In genomic region chr13:48505597-48506091, GRCh38 we compare ENCODE assay signal across 8 cellular contexts. TPM values are rescaled to one million over a fixed set of nuclear protein-coding genes. Genes with fewer than 3 reads are reported as not detected.
DNase-seq lines count a peak whose midpoint lies in the region; ATAC-seq and TF ChIP-seq lines count a peak whose summit lies in the region.

No MANE protein-coding gene starts in this region.

- no peaks in the 10 kb centered on the region for H3K27me3 ChIP-seq in MG63
- no peaks in the 10 kb centered on the region for H3K27me3 ChIP-seq in thymus (ENCODE audit: control insufficient read depth, insufficient read depth)

- no peaks in the 10 kb centered on the region for H3K9me3 Mint-ChIP-seq in activated T-helper 2 cell treated with anti-CD3 and anti-CD28 coated beads, Interferon-gamma antibody, Interleukin-2, Interleukin-4, amounts not matched to agents 10 μg/mL and 5 μg/mL and 100 μg/mL, durations not matched to agents 14 hours and 24 hours and 36 hours

- 4% methylated on average over 11 of the region's 11 CpGs for WGBS in thymus

- DNase-seq in GM13977 (ENCODE audit: low spot score) = peak; percentile 63
- peak; percentile 16 for DNase-seq in MG63
- DNase-seq in activated T-helper 2 cell treated with anti-CD3 and anti-CD28 coated beads, Interferon-gamma antibody, Interleukin-2, Interleukin-4, amounts not matched to agents 10 μg/mL and 5 μg/mL and 100 μg/mL, durations not matched to agents 14 hours and 24 hours and 36 hours (ENCODE audit: low spot score) = peak; percentile 64
- peak; percentile 7 for DNase-seq in left kidney (ENCODE audit: low read depth, low spot score)
- DNase-seq in NCI-H2171 treated with DMSO at 0.1 percent for 48 hours (lab: John Stamatoyannopoulos, UW) = no peak
- DNase-seq in NCI-H748 (lab: John Stamatoyannopoulos, UW; ENCODE audit: unreplicated experiment) = no peak

- peak overlapping the region; percentile 30 for H3K4me3 Mint-ChIP-seq in activated T-helper 2 cell treated with anti-CD3 and anti-CD28 coated beads, Interferon-gamma antibody, Interleukin-2, Interleukin-4, amounts not matched to agents 10 μg/mL and 5 μg/mL and 100 μg/mL, durations not matched to agents 14 hours and 24 hours and 36 hours (ENCODE audit: low read depth)

- in situ Hi-C loops in GM13977 (cut with MboI; ENCODE audit: low pct_unique_long_range_greater_than_20kb, low sequenced_read_pairs, unreplicated experiment) = no loop called here

- peak overlapping the region; percentile 95 for H3K27ac ChIP-seq in thymus (ENCODE audit: low read depth)

- H3K27ac Mint-ChIP-seq in activated T-helper 2 cell treated with anti-CD3 and anti-CD28 coated beads, Interferon-gamma antibody, Interleukin-2, Interleukin-4, amounts not matched to agents 10 μg/mL and 5 μg/mL and 100 μg/mL, durations not matched to agents 14 hours and 24 hours and 36 hours = peak overlapping the region; percentile 73

- peaks cover 65% of the 10 kb centered on the region for H3K36me3 Mint-ChIP-seq in activated T-helper 2 cell treated with anti-CD3 and anti-CD28 coated beads, Interferon-gamma antibody, Interleukin-2, Interleukin-4, amounts not matched to agents 10 μg/mL and 5 μg/mL and 100 μg/mL, durations not matched to agents 14 hours and 24 hours and 36 hours (ENCODE audit: low read depth)

- H3K4me3 ChIP-seq in MG63 (no peak overlapping the region), thymus (ENCODE audit: low read length) (no peak overlapping the region)

- intact Hi-C loops in activated T-helper 2 cell treated with anti-CD3 and anti-CD28 coated beads, Interferon-gamma antibody, Interleukin-2, Interleukin-4, amounts not matched to agents 10 μg/mL and 5 μg/mL and 100 μg/mL, durations not matched to agents 14 hours and 24 hours and 36 hours (cut with micrococcal nuclease) = loop anchor here (1.0 to 10.0 kb wide), 5 partner anchors 8 to 469 kb away; partner anchors contain the start of gene FNDC3A

- H3K4me1 Mint-ChIP-seq in activated T-helper 2 cell treated with anti-CD3 and anti-CD28 coated beads, Interferon-gamma antibody, Interleukin-2, Interleukin-4, amounts not matched to agents 10 μg/mL and 5 μg/mL and 100 μg/mL, durations not matched to agents 14 hours and 24 hours and 36 hours (ENCODE audit: low read depth) = peaks cover 75% of the 10 kb centered on the region

- H3K36me3 ChIP-seq in MG63 (no peaks in the 10 kb centered on the region), thymus (ENCODE audit: control insufficient read depth, insufficient read depth) (no peaks in the 10 kb centered on the region)

- peaks cover 18% of the 10 kb centered on the region for H3K4me1 ChIP-seq in thymus (ENCODE audit: control insufficient read depth, insufficient read depth, low read length)

- H3K9me3 ChIP-seq in MG63 = no peaks in the 10 kb centered on the region
- no peaks in the 10 kb centered on the region for H3K9me3 ChIP-seq in thymus (ENCODE audit: control insufficient read depth)

- peak; percentile 70 for ATAC-seq in GM21825 (IDR thresholded peaks at IDR 0.05; ENCODE audit: unreplicated experiment)

- H3K27me3 Mint-ChIP-seq in activated T-helper 2 cell treated with anti-CD3 and anti-CD28 coated beads, Interferon-gamma antibody, Interleukin-2, Interleukin-4, amounts not matched to agents 10 μg/mL and 5 μg/mL and 100 μg/mL, durations not matched to agents 14 hours and 24 hours and 36 hours (ENCODE audit: low read depth) = peaks cover 4% of the 10 kb centered on the region

- no peak for TF ChIP-seq CTCF in GM13977 (IDR thresholded peaks at IDR 0.05; ENCODE audit: extremely low read depth, insufficient read depth, missing control alignments)

RNA-seq across cellular contexts. Expression of gene RCBTB2, which starts 27.2 kb away (rescaled TPM):
- 2.0 and 3.0 TPM in 2 replicates for total RNA-seq in MG63 (2014; rRNA removed; shearing (Covaris generic); ENCODE audit: low replicate concordance)
- 2.7 and 3.4 TPM in 2 replicates for total RNA-seq in activated T-helper 2 cell treated with anti-CD3 and anti-CD28 coated beads, Interferon-gamma antibody, Interleukin-2, Interleukin-4, amounts not matched to agents 10 μg/mL and 5 μg/mL and 100 μg/mL, durations not matched to agents 14 hours and 24 hours and 36 hours
- polyA plus RNA-seq in thymus = 34.8 TPM

Comparison
In these comparisons a context has a peak if more than half of its experiments do, and no peak if none do; other contexts are left out.
1. DNase-seq: peak in GM13977 (single experiment), MG63 (single experiment), activated T-helper 2 cell treated with anti-CD3 and anti-CD28 coated beads, Interferon-gamma antibody, Interleukin-2, Interleukin-4, amounts not matched to agents 10 μg/mL and 5 μg/mL and 100 μg/mL, durations not matched to agents 14 hours and 24 hours and 36 hours (single experiment) and left kidney (single experiment); none in NCI-H2171 treated with DMSO at 0.1 percent for 48 hours (single experiment) and NCI-H748 (single experiment).